8 cellular contexts compared by ENCODE assay signal in genomic region chr22:40463017-40463631, GRCh38.
A peak's percentile ranks its signal among the peaks of the same experiment; 100 is the strongest.
DNase-seq lines count a peak whose midpoint lies in the region; ATAC-seq lines count a peak whose summit lies in the region.

No MANE protein-coding gene starts in this region.

- ATAC-seq in GM19372 (IDR thresholded peaks at IDR 0.05; ENCODE audit: low read depth, unreplicated experiment): peak; percentile 65
- ATAC-seq in activated naive CD8-positive, alpha-beta T cell treated with anti-CD3 and anti-CD28 coated beads, Interleukin-2, amount 50 U/mL, for 24 hours: peak; percentile 84
- ATAC-seq in HG02973 (IDR thresholded peaks at IDR 0.05; ENCODE audit: unreplicated experiment): no peak

- H3K4me3 Mint-ChIP-seq in activated naive CD8-positive, alpha-beta T cell treated with anti-CD3 and anti-CD28 coated beads, Interleukin-2, amount 50 U/mL, for 24 hours: peak overlapping the region; percentile 94

- no peaks in the 10 kb centered on the region for H3K27me3 Mint-ChIP-seq in activated naive CD8-positive, alpha-beta T cell treated with anti-CD3 and anti-CD28 coated beads, Interleukin-2, amount 50 U/mL, for 24 hours

- peaks cover 9% of the 10 kb centered on the region for H3K36me3 Mint-ChIP-seq in activated naive CD8-positive, alpha-beta T cell treated with anti-CD3 and anti-CD28 coated beads, Interleukin-2, amount 50 U/mL, for 24 hours (ENCODE audit: low read depth)

- DNase-seq in T follicular helper cell (ENCODE audit: low read depth): peak; percentile 13
- peak; percentile 51 for DNase-seq in activated naive CD8-positive, alpha-beta T cell treated with anti-CD3 and anti-CD28 coated beads, Interleukin-2, amount 50 U/mL, for 24 hours
- DNase-seq in stimulated activated CD4-positive, alpha-beta T cell treated with anti-CD3 and anti-CD28 coated beads, Interleukin-1b, Interleukin-23, amount 100 ng/mL, for 48 hours: peak; percentile 45
- no peak for DNase-seq in kidney glomerular epithelial cell (lab: John Stamatoyannopoulos, UW)
- DNase-seq in NCI-H2081 treated with DMSO at 0.1 percent for 48 hours (lab: John Stamatoyannopoulos, UW): no peak
- DNase-seq in NCI-H526 treated with DMSO at 0.1 percent for 48 hours (lab: John Stamatoyannopoulos, UW): no peak

- H3K27ac Mint-ChIP-seq in activated naive CD8-positive, alpha-beta T cell treated with anti-CD3 and anti-CD28 coated beads, Interleukin-2, amount 50 U/mL, for 24 hours: peak overlapping the region; percentile 93

- H3K9me3 Mint-ChIP-seq in activated naive CD8-positive, alpha-beta T cell treated with anti-CD3 and anti-CD28 coated beads, Interleukin-2, amount 50 U/mL, for 24 hours: no peaks in the 10 kb centered on the region

- H3K4me1 Mint-ChIP-seq in activated naive CD8-positive, alpha-beta T cell treated with anti-CD3 and anti-CD28 coated beads, Interleukin-2, amount 50 U/mL, for 24 hours: peaks cover 60% of the 10 kb centered on the region

Comparison
In these comparisons a context has a peak if more than half of its experiments do, and no peak if none do; other contexts are left out.
1. DNase-seq: peak in T follicular helper cell (single experiment), activated naive CD8-positive, alpha-beta T cell treated with anti-CD3 and anti-CD28 coated beads, Interleukin-2, amount 50 U/mL, for 24 hours (single experiment) and stimulated activated CD4-positive, alpha-beta T cell treated with anti-CD3 and anti-CD28 coated beads, Interleukin-1b, Interleukin-23, amount 100 ng/mL, for 48 hours (single experiment); none in kidney glomerular epithelial cell (single experiment), NCI-H2081 treated with DMSO at 0.1 percent for 48 hours (single experiment) and NCI-H526 treated with DMSO at 0.1 percent for 48 hours (single experiment).